In the genomic region with DNA sequence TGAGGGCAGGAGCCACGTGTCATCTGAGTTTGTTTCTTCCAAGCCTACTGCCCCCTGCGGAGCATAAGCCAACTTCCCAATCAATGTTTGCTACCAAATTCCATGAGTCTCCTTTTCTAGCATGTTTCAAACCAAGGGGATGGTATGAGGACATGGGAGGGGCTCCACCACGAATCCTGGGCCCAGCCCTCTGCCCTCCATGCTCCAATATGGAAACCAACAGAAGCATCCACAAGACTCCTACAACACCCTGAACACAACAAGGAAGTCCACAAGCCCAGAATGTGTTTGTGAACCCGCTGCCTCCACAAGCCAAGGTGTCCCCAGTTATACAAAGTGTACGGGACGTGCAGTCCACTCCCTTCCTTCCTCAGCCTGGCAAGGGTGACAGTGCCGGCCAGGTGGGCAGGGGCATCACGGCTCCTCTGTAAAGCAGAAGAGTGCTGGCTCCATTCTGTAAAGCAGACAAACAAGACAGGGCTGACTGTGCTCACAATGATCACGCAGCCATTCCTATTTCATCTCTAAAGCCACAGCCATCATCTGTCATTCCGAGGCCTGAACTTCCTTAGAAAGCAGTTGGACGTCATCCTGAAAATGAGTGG, we compare ENCODE assay signal across 23 cellular contexts.
"Had no signal": no experiment of that assay in that cellular context is flagged by ENCODE, and none has a peak within 500 bp of the region (broad histone marks: within the 10 kb centered on the region; RNA-seq: fewer than 3 reads in every experiment).

No MANE protein-coding gene starts in this region.

- H3K36me3 ChIP-seq: gastrocnemius medialis, left ventricle myocardium inferior, lower lobe of right lung, pancreas had no signal

- ATAC-seq: esophagus mucosa; gastrocnemius medialis; left colon; natural killer cell; pancreas; stimulated activated naive B cell treated with anti-CD40 and anti-IgM and Interleukin-4, amounts not matched to agents 10 μg/mL and 1 μg/mL and 100 μg/mL, for 72 hours had no signal

- H3K27me3 ChIP-seq: gastrocnemius medialis, pancreas had no signal

- H3K4me1 ChIP-seq: gastrocnemius medialis, left ventricle myocardium inferior, lower lobe of right lung, pancreas had no signal

- H3K4me3 ChIP-seq: dorsolateral prefrontal cortex, gastrocnemius medialis, left ventricle myocardium inferior, lower lobe of right lung, pancreas, skin epidermis had no signal

- H3K27ac ChIP-seq: epithelial cell of prostate, gastrocnemius medialis, left ventricle myocardium inferior, lower lobe of right lung, pancreas, skin epidermis had no signal

- DNase-seq: central memory CD4-positive, alpha-beta T cell; effector CD4-positive, alpha-beta T cell; endodermal cell; foreskin fibroblast; gastrocnemius medialis; head of caudate nucleus; immature natural killer cell; islet precursor cell; kidney glomerular epithelial cell; left colon; lower lobe of right lung; natural killer cell; occipital lobe; pancreas; stimulated activated CD4-positive, alpha-beta T cell treated with anti-CD3 and anti-CD28 coated beads, Interleukin-15, amount 100 ng/mL, for 24 hours; stimulated activated CD4-positive, alpha-beta T cell treated with anti-CD3 and anti-CD28 coated beads, Interleukin-2, amount 100 ng/mL, for 48 hours; stimulated activated naive B cell treated with anti-CD40 and anti-IgM and Interleukin-4, amounts not matched to agents 10 μg/mL and 1 μg/mL and 100 μg/mL, for 72 hours; trophoblast cell had no signal
